ENCODE assay signal across 8 cellular contexts in genomic region chr10:128069351-128070051, GRCh38. TPM values are rescaled to one million over a fixed set of nuclear protein-coding genes. Genes with fewer than 3 reads are reported as not detected.
DNase-seq lines count a peak whose midpoint lies in the region; ATAC-seq and TF ChIP-seq lines count a peak whose summit lies in the region.

No MANE protein-coding gene starts in this region.

- H3K4me3 Mint-ChIP-seq in CD4-positive, alpha-beta T cell: no peak overlapping the region
- H3K4me3 Mint-ChIP-seq in activated T-cell treated with anti-CD3 and anti-CD28 coated beads, Interleukin-2, amount 50 U/mL, for 24 hours: no peak overlapping the region
- H3K4me3 Mint-ChIP-seq in neural progenitor cell: no peak overlapping the region

- H2AFZ ChIP-seq in PC-3 (ENCODE audit: low read length) (no peak overlapping the region), neural progenitor cell (replicated peaks) (peak overlapping the region; percentile 95)

- POLR2A ChIA-PET in CD4-positive, alpha-beta T cell (lab: Charles Lee): interaction anchor here (0.6 to 1.9 kb wide), 6 partner anchors 21 to 163 kb away, joined by 3 to 16 read pairs (median 5); partner anchors contain the start of gene PTPRE
- POLR2A ChIA-PET in PC-3 (lab: Charles Lee; ENCODE audit: unreplicated experiment): no interaction called here

- no peak overlapping the region for H3K27ac ChIP-seq in CD4-positive, alpha-beta T cell (ENCODE audit: low read depth, low read length)
- H3K27ac ChIP-seq in HUES6 (ENCODE audit: low read depth, low read length) (no peak overlapping the region), PC-3 (ENCODE audit: low read length) (no peak overlapping the region), neural progenitor cell (no peak overlapping the region), suprapubic skin (no peak overlapping the region)

- no TSS peak for BruUV-seq in PC-3 (replicated peaks; lab: Mats Ljungman, UMichigan)

- H3K4me2 ChIP-seq in PC-3 (ENCODE audit: low read length) (no peak overlapping the region), neural progenitor cell (peak overlapping the region; percentile 65)

- H3K36me3 ChIP-seq in HUES6 (ENCODE audit: control insufficient read depth, insufficient read depth, low read length) (no peaks in the 10 kb centered on the region; the same call in 1 of the 2 replicates), PC-3 (ENCODE audit: low read depth, low read length) (no peaks in the 10 kb centered on the region), neural progenitor cell (no peaks in the 10 kb centered on the region), suprapubic skin (peaks cover 79% of the 10 kb centered on the region)

- H3K36me3 Mint-ChIP-seq in CD4-positive, alpha-beta T cell (ENCODE audit: low read depth): peaks cover 93% of the 10 kb centered on the region
- peaks cover 96% of the 10 kb centered on the region for H3K36me3 Mint-ChIP-seq in activated T-cell treated with anti-CD3 and anti-CD28 coated beads, Interleukin-2, amount 50 U/mL, for 24 hours (ENCODE audit: low read depth)
- no peaks in the 10 kb centered on the region for H3K36me3 Mint-ChIP-seq in neural progenitor cell

- H3K4me1 Mint-ChIP-seq in CD4-positive, alpha-beta T cell (ENCODE audit: low read depth): peaks cover 48% of the 10 kb centered on the region
- peaks cover 46% of the 10 kb centered on the region for H3K4me1 Mint-ChIP-seq in activated T-cell treated with anti-CD3 and anti-CD28 coated beads, Interleukin-2, amount 50 U/mL, for 24 hours (ENCODE audit: low read depth)
- H3K4me1 Mint-ChIP-seq in neural progenitor cell: peaks cover 7% of the 10 kb centered on the region

- H3K9me2 ChIP-seq in PC-3 (replicated peaks; ENCODE audit: low read length): no peaks in the 10 kb centered on the region

- H3K9ac ChIP-seq in HUES6 (ENCODE audit: low read length) (no peak overlapping the region), PC-3 (ENCODE audit: low read length) (no peak overlapping the region), neural progenitor cell (no peak overlapping the region)

- TF ChIP-seq POLR2A in suprapubic skin (IDR thresholded peaks at IDR 0.05): no peak

- no peaks in the 10 kb centered on the region for H3F3A ChIP-seq in PC-3 (ENCODE audit: low read length, unreplicated experiment)
- peaks cover 8% of the 10 kb centered on the region for H3F3A ChIP-seq in neural progenitor cell (ENCODE audit: low read depth)

- H3K79me2 ChIP-seq in PC-3 (ENCODE audit: low read length) (no peaks in the 10 kb centered on the region), neural progenitor cell (ENCODE audit: low read depth) (no peaks in the 10 kb centered on the region)

- no peak for TF ChIP-seq EP300 in suprapubic skin (IDR thresholded peaks at IDR 0.05)

- H3K27me3 Mint-ChIP-seq in CD4-positive, alpha-beta T cell: no peaks in the 10 kb centered on the region
- H3K27me3 Mint-ChIP-seq in activated T-cell treated with anti-CD3 and anti-CD28 coated beads, Interleukin-2, amount 50 U/mL, for 24 hours: no peaks in the 10 kb centered on the region
- peaks cover 17% of the 10 kb centered on the region for H3K27me3 Mint-ChIP-seq in neural progenitor cell (ENCODE audit: insufficient read depth, low read depth)

- H3K27me3 ChIP-seq in CD4-positive, alpha-beta T cell (ENCODE audit: control insufficient read depth, insufficient read depth, low read length): no peaks in the 10 kb centered on the region
- H3K27me3 ChIP-seq in HUES6 (ENCODE audit: control insufficient read depth, insufficient read depth, low read length) (peaks cover 10% of the 10 kb centered on the region), PC-3 (ENCODE audit: low read length) (no peaks in the 10 kb centered on the region), neural progenitor cell (peaks cover 8% of the 10 kb centered on the region), suprapubic skin (no peaks in the 10 kb centered on the region)

- no peaks in the 10 kb centered on the region for H3K9me3 ChIP-seq in CD4-positive, alpha-beta T cell (ENCODE audit: control insufficient read depth, low read length)
- H3K9me3 ChIP-seq in HUES6 (ENCODE audit: control insufficient read depth, insufficient read depth, low read depth, low read length): no peaks in the 10 kb centered on the region; the same call in 1 of the 2 replicates
- no peaks in the 10 kb centered on the region for H3K9me3 ChIP-seq in PC-3 (ENCODE audit: low read length)
- H3K9me3 ChIP-seq in neural progenitor cell (ENCODE audit: low read depth): no peaks in the 10 kb centered on the region
- no peaks in the 10 kb centered on the region for H3K9me3 ChIP-seq in suprapubic skin

- CTCF ChIA-PET in CD4-positive, alpha-beta T cell (lab: Charles Lee): interaction anchor here (0.7 to 1.6 kb wide), 15 partner anchors 10 to 163 kb away, joined by 3 to 83 read pairs (median 4); partner anchors contain the start of gene PTPRE
- CTCF ChIA-PET in PC-3 (lab: Charles Lee): interaction anchor here (0.5 to 1.4 kb wide), 6 partner anchors 22 to 162 kb away, joined by 3 to 15 read pairs (median 5); partner anchors contain the start of gene PTPRE

- no peaks in the 10 kb centered on the region for H3K9me3 Mint-ChIP-seq in CD4-positive, alpha-beta T cell
- H3K9me3 Mint-ChIP-seq in activated T-cell treated with anti-CD3 and anti-CD28 coated beads, Interleukin-2, amount 50 U/mL, for 24 hours: no peaks in the 10 kb centered on the region
- H3K9me3 Mint-ChIP-seq in neural progenitor cell: no peaks in the 10 kb centered on the region

- peak; percentile 55 for ATAC-seq in CD4-positive, alpha-beta T cell (ENCODE audit: poor library complexity)
- peak; percentile 51 for ATAC-seq in GM19438 (IDR thresholded peaks at IDR 0.05; ENCODE audit: low read depth, unreplicated experiment)
- ATAC-seq in PC-3: peak; percentile 85

- DNase-seq in CD4-positive, alpha-beta T cell: peak; percentile 70 to 83 (median 76)
- DNase-seq in PC-3 (peak; percentile 64), fibroblast of gingiva (ENCODE audit: low read depth) (peak; percentile 68), neural progenitor cell (ENCODE audit: low spot score) (peak; percentile 90), suprapubic skin (ENCODE audit: low spot score in 2 of 2) (peak; percentile 76 to 85)
- peak; percentile 82 for DNase-seq in activated T-cell treated with anti-CD3 and anti-CD28 coated beads, Interleukin-2, amount 50 U/mL, for 24 hours

- 48% methylated on average over 26 of the region's 28 CpGs for WGBS in suprapubic skin

- H3K4me3 ChIP-seq in HUES6 (ENCODE audit: low read depth, low read length): peak overlapping the region; percentile 29; the same call in 1 of the 2 replicates
- H3K4me3 ChIP-seq in PC-3 (ENCODE audit: low read length): no peak overlapping the region
- H3K4me3 ChIP-seq in neural progenitor cell: no peak overlapping the region
- H3K4me3 ChIP-seq in suprapubic skin: no peak overlapping the region

- peak overlapping the region; percentile 59 for H3K27ac Mint-ChIP-seq in CD4-positive, alpha-beta T cell
- no peak overlapping the region for H3K27ac Mint-ChIP-seq in activated T-cell treated with anti-CD3 and anti-CD28 coated beads, Interleukin-2, amount 50 U/mL, for 24 hours
- peak overlapping the region; percentile 48 for H3K27ac Mint-ChIP-seq in neural progenitor cell

- peak; percentile 90 for TF ChIP-seq CTCF in CD4-positive, alpha-beta T cell (IDR thresholded peaks at IDR 0.05)
- TF ChIP-seq CTCF in PC-3 (conservative IDR thresholded peaks at IDR 0.05; ENCODE audit: low read depth, low read length) (peak; percentile 70), neural progenitor cell (IDR thresholded peaks at IDR 0.05) (peak; percentile 93), suprapubic skin (IDR thresholded peaks at IDR 0.05) (peak; percentile 74 to 92)

- H3K4me1 ChIP-seq in HUES6 (ENCODE audit: control insufficient read depth, insufficient read depth, low read length) (no peaks in the 10 kb centered on the region; the same call in 1 of the 2 replicates), PC-3 (ENCODE audit: insufficient read depth, low read length) (no peaks in the 10 kb centered on the region), neural progenitor cell (no peaks in the 10 kb centered on the region), suprapubic skin (peaks cover 21% of the 10 kb centered on the region)

- no peaks in the 10 kb centered on the region for H4K20me1 ChIP-seq in PC-3 (ENCODE audit: low read length)
- H4K20me1 ChIP-seq in neural progenitor cell (ENCODE audit: low read depth): no peaks in the 10 kb centered on the region

- intact Hi-C loops in CD4-positive, alpha-beta T cell (cut with DNase I, micrococcal nuclease): loop anchor here (1.0 to 5.0 kb wide), 5 partner anchors 22 to 162 kb away; partner anchors contain the start of genes PTPRE (in 2 of the 2) and MKI67 (in 1 of the 2)
- intact Hi-C loops in PC-3 (cut with micrococcal nuclease): loop anchor here (1.0 to 5.0 kb wide), 4 partner anchors 34 to 352 kb away; partner anchors contain the start of gene PTPRE

RNA-seq across cellular contexts. Expression of gene MKI67, which starts 56.7 kb away (rescaled TPM):
- 1 to 10 TPM in 1 of 2 experiments, under 1 TPM in 1; 0.92 to 1.2 TPM for total RNA-seq in CD4-positive, alpha-beta T cell
- total RNA-seq in PC-3 (2014; rRNA removed) (66.0 and 84.9 TPM in 2 replicates), neural progenitor cell (ENCODE audit: low replicate concordance) (65.8 and 71.3 TPM in 2 replicates), suprapubic skin (10 to 100 TPM in 1 of 4 donors, 1 to 10 TPM in 3; 5.6 to 13.0 (median 8.9) TPM)
